8 cellular contexts compared by ENCODE assay signal in genomic region chrX:154515803-154516654, GRCh38. TPM values are rescaled to one million over a fixed set of nuclear protein-coding genes. Genes with fewer than 3 reads are reported as not detected.
DNase-seq lines count a peak whose midpoint lies in the region; ATAC-seq and TF ChIP-seq lines count a peak whose summit lies in the region.

TSS of gene FAM3A (minus strand) at chrX:154516232. CDS start at chrX:154515772, 460 bp downstream.

- no peaks in the 10 kb centered on the region for H3K36me3 ChIP-seq in ovary
- no peaks in the 10 kb centered on the region for H3K36me3 ChIP-seq in thoracic aorta

- DNase-seq in GM10266 (ENCODE audit: extremely low spot score) (peak; percentile 92), NCI-H1105 (lab: John Stamatoyannopoulos, UW) (peak; percentile 91), SKM-1 (lab: John Stamatoyannopoulos, UW; ENCODE audit: unreplicated experiment) (peak; percentile 48), head of caudate nucleus (peak; percentile 85 to 98 (median 95)), ovary (peak; percentile 93 to 95 (median 95)), thoracic aorta (ENCODE audit: low spot score) (peak; percentile 62)
- peak; percentile 90 for DNase-seq in activated naive CD4-positive, alpha-beta T cell treated with anti-CD3 and anti-CD28 coated beads, Interleukin-2, amount 50 U/mL, for 72 hours (ENCODE audit: low spot score in 2 of 2)

- peak; percentile 95 for TF ChIP-seq POLR2A in ovary (IDR thresholded peaks at IDR 0.05)

- no peaks in the 10 kb centered on the region for H3K9me3 Mint-ChIP-seq in activated naive CD4-positive, alpha-beta T cell treated with anti-CD3 and anti-CD28 coated beads, Interleukin-2, amount 50 U/mL, for 72 hours

- intact Hi-C loops in head of caudate nucleus (cut with DNase I) (no loop called here), ovary (cut with DNase I) (no loop called here)

- H3K27me3 ChIP-seq in ovary (no peaks in the 10 kb centered on the region), thoracic aorta (replicated peaks; ENCODE audit: insufficient read depth) (no peaks in the 10 kb centered on the region)

- H3K9me3 ChIP-seq in ovary (no peaks in the 10 kb centered on the region), thoracic aorta (no peaks in the 10 kb centered on the region)

- peak within 1 kb of the TSS; percentile 91 to 99 for H3K27ac ChIP-seq in ovary
- peak within 1 kb of the TSS; percentile 85 to 86 for H3K27ac ChIP-seq in thoracic aorta

- no peak for TF ChIP-seq EP300 in ovary (IDR thresholded peaks at IDR 0.05)

- H3K27ac Mint-ChIP-seq in activated naive CD4-positive, alpha-beta T cell treated with anti-CD3 and anti-CD28 coated beads, Interleukin-2, amount 50 U/mL, for 72 hours, result peak within 1 kb of the TSS; percentile 88 to 92

- peak within 1 kb of the TSS; percentile 53 for H3K4me3 ChIP-seq in ovary
- peak within 1 kb of the TSS; percentile 81 for H3K4me3 ChIP-seq in thoracic aorta

- 30 to 45% (median 39%) methylated on average over 48 to 72 of the region's 72 CpGs for WGBS in ovary, 3 donors

- H3K36me3 Mint-ChIP-seq in activated naive CD4-positive, alpha-beta T cell treated with anti-CD3 and anti-CD28 coated beads, Interleukin-2, amount 50 U/mL, for 72 hours, result peaks cover 6 to 14% of the 10 kb centered on the region in 2 donors

- TF ChIP-seq CTCF in GM10266 (IDR thresholded peaks at IDR 0.05; ENCODE audit: control insufficient read depth, insufficient read depth, low read depth, missing control alignments) (no peak), ovary (IDR thresholded peaks at IDR 0.05) (no peak), thoracic aorta (IDR thresholded peaks at IDR 0.05) (peak; percentile 6)

- H3K4me1 ChIP-seq in ovary (ENCODE audit: insufficient read depth) (peaks cover 4% of the 10 kb centered on the region), thoracic aorta (ENCODE audit: control insufficient read depth in 1 of 2, low read depth in 2 of 2) (peaks cover 3 to 13% of the 10 kb centered on the region in 2 donors)

- ATAC-seq in HG02610 (IDR thresholded peaks at IDR 0.05; ENCODE audit: unreplicated experiment), result peak; percentile 89
- ATAC-seq in activated naive CD4-positive, alpha-beta T cell treated with anti-CD3 and anti-CD28 coated beads, Interleukin-2, amount 50 U/mL, for 72 hours, result peak; percentile 90 to 98
- ATAC-seq in thoracic aorta (ENCODE audit: insufficient number of reproducible peaks, low FRiP score, low read depth), result peak; percentile 73

RNA-seq across cellular contexts. Expression of gene FAM3A, which starts in this region (rescaled TPM):
- total RNA-seq in activated naive CD4-positive, alpha-beta T cell treated with anti-CD3 and anti-CD28 coated beads, Interleukin-2, amount 50 U/mL, for 72 hours, result 10 to 100 TPM; 27.7 to 32.7 TPM
- total RNA-seq in ovary, result 10 to 100 TPM; 34.6 to 76.8 (median 62.9) TPM
- polyA plus RNA-seq in ovary, result 10 to 100 TPM in 1 of 2 donors, 1 to 10 TPM in 1; 3.6 to 81.6 TPM
- 10 to 100 TPM; 31.0 to 52.3 TPM for total RNA-seq in thoracic aorta

Comparison
In these comparisons a context has a peak if more than half of its experiments do, and no peak if none do; other contexts are left out.
1. Peak in every context shown above with its lines: DNase-seq, ATAC-seq, H3K4me3 ChIP-seq and H3K27ac ChIP-seq.